1 cellular context compared by ENCODE assay signal in the genomic region with DNA sequence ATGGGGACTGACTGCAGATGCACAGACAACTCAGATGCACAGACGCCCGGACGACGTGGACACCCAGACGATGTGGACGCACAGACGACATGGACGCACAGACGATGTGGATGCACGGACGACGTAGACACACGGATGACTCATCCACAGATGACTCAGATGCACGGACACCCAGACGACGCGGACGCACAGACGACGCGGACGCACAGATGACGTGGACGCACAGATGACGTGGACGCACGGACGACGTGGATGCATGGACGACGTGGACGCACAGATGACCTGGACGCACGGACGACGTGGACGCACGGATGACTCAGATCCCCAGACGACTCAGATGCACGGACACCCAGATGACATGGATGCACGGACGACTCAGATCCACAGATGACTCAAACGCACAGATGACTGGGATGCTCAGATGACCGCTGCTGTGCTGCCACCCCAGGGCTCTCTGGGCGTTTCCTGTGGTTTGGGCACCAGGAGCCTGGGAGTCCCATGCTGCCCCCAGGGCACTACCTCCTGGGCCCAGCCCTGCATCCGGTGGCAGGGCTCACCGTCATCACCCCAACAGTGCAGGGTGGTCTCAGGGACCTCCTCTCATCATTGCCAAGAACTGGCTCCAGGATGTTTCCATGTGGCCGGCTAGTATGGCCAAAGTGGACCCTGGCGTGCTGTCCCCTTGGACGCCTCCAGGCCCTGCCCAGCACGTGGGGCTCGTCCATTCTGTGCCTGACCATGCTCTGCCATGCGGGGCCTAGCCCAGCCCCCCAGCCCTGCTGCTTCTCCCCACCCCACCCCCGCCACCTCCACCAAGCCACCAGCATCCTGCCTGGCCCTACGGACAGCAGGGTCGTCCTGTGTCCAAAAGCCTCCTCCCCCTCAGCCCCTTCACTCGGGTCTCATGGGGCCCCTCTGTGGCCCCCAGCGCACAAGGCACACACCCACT.
A peak's percentile ranks its signal among the peaks of the same experiment; 100 is the strongest.
TF ChIP-seq lines count a peak whose summit lies in the region.

No MANE protein-coding gene starts in this region.

TF ChIP-seq in K562, 482 proteins besides CTCF, POLR2A, EP300 and RAD21 (continued from another document and continues in another):
- TF ChIP-seq, protein P1, sequence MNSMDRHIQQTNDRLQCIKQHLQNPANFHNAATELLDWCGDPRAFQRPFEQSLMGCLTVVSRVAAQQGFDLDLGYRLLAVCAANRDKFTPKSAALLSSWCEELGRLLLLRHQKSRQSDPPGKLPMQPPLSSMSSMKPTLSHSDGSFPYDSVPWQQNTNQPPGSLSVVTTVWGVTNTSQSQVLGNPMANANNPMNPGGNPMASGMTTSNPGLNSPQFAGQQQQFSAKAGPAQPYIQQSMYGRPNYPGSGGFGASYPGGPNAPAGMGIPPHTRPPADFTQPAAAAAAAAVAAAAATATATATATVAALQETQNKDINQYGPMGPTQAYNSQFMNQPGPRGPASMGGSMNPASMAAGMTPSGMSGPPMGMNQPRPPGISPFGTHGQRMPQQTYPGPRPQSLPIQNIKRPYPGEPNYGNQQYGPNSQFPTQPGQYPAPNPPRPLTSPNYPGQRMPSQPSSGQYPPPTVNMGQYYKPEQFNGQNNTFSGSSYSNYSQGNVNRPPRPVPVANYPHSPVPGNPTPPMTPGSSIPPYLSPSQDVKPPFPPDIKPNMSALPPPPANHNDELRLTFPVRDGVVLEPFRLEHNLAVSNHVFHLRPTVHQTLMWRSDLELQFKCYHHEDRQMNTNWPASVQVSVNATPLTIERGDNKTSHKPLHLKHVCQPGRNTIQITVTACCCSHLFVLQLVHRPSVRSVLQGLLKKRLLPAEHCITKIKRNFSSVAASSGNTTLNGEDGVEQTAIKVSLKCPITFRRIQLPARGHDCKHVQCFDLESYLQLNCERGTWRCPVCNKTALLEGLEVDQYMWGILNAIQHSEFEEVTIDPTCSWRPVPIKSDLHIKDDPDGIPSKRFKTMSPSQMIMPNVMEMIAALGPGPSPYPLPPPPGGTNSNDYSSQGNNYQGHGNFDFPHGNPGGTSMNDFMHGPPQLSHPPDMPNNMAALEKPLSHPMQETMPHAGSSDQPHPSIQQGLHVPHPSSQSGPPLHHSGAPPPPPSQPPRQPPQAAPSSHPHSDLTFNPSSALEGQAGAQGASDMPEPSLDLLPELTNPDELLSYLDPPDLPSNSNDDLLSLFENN (IDR thresholded peaks at IDR 0.05; ENCODE audit: low read depth in 2 of 2, low read length in 2 of 2): no peak
- TF ChIP-seq, protein P2, sequence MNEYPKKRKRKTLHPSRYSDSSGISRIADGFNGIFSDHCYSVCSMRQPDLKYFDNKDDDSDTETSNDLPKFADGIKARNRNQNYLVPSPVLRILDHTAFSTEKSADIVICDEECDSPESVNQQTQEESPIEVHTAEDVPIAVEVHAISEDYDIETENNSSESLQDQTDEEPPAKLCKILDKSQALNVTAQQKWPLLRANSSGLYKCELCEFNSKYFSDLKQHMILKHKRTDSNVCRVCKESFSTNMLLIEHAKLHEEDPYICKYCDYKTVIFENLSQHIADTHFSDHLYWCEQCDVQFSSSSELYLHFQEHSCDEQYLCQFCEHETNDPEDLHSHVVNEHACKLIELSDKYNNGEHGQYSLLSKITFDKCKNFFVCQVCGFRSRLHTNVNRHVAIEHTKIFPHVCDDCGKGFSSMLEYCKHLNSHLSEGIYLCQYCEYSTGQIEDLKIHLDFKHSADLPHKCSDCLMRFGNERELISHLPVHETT (CRISPR knock-in tag; conservative IDR thresholded peaks at IDR 0.05 in 1 of 2, IDR thresholded peaks at IDR 0.05 in 1 of 2): peak in 1 of 2 experiments; percentile 94; a peak in 2 of 4 replicates
- no peak for TF ChIP-seq SP2 (IDR thresholded peaks at IDR 0.05; ENCODE audit: extremely low read depth, low read depth, low read length, poor library complexity, severe bottlenecking)
- peak; percentile 61; the same call in 1 of the 2 replicates for TF ChIP-seq ZNF175 (CRISPR knock-in tag; IDR thresholded peaks at IDR 0.05; ENCODE audit: low read depth)
- peak; percentile 23; the same call in 1 of the 2 replicates for TF ChIP-seq TEAD4 (IDR thresholded peaks at IDR 0.05; ENCODE audit: low read length)
- no peak for TF ChIP-seq TEAD4 (CRISPR knock-in tag; IDR thresholded peaks at IDR 0.05; ENCODE audit: borderline replicate concordance)
- TF ChIP-seq SAFB (IDR thresholded peaks at IDR 0.05; ENCODE audit: borderline replicate concordance, low read depth, low read length): peak; percentile 57; the same call in 1 of the 2 replicates
- TF ChIP-seq, protein P3, sequence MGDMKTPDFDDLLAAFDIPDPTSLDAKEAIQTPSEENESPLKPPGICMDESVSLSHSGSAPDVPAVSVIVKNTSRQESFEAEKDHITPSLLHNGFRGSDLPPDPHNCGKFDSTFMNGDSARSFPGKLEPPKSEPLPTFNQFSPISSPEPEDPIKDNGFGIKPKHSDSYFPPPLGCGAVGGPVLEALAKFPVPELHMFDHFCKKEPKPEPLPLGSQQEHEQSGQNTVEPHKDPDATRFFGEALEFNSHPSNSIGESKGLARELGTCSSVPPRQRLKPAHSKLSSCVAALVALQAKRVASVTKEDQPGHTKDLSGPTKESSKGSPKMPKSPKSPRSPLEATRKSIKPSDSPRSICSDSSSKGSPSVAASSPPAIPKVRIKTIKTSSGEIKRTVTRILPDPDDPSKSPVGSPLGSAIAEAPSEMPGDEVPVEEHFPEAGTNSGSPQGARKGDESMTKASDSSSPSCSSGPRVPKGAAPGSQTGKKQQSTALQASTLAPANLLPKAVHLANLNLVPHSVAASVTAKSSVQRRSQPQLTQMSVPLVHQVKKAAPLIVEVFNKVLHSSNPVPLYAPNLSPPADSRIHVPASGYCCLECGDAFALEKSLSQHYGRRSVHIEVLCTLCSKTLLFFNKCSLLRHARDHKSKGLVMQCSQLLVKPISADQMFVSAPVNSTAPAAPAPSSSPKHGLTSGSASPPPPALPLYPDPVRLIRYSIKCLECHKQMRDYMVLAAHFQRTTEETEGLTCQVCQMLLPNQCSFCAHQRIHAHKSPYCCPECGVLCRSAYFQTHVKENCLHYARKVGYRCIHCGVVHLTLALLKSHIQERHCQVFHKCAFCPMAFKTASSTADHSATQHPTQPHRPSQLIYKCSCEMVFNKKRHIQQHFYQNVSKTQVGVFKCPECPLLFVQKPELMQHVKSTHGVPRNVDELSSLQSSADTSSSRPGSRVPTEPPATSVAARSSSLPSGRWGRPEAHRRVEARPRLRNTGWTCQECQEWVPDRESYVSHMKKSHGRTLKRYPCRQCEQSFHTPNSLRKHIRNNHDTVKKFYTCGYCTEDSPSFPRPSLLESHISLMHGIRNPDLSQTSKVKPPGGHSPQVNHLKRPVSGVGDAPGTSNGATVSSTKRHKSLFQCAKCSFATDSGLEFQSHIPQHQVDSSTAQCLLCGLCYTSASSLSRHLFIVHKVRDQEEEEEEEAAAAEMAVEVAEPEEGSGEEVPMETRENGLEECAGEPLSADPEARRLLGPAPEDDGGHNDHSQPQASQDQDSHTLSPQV (IDR thresholded peaks at IDR 0.05): peak; percentile 77; the same call in 1 of the 2 replicates
- TF ChIP-seq DIDO1 (tag; IDR thresholded peaks at IDR 0.05; ENCODE audit: low read depth): peak; percentile 83
- TF ChIP-seq, protein P4, sequence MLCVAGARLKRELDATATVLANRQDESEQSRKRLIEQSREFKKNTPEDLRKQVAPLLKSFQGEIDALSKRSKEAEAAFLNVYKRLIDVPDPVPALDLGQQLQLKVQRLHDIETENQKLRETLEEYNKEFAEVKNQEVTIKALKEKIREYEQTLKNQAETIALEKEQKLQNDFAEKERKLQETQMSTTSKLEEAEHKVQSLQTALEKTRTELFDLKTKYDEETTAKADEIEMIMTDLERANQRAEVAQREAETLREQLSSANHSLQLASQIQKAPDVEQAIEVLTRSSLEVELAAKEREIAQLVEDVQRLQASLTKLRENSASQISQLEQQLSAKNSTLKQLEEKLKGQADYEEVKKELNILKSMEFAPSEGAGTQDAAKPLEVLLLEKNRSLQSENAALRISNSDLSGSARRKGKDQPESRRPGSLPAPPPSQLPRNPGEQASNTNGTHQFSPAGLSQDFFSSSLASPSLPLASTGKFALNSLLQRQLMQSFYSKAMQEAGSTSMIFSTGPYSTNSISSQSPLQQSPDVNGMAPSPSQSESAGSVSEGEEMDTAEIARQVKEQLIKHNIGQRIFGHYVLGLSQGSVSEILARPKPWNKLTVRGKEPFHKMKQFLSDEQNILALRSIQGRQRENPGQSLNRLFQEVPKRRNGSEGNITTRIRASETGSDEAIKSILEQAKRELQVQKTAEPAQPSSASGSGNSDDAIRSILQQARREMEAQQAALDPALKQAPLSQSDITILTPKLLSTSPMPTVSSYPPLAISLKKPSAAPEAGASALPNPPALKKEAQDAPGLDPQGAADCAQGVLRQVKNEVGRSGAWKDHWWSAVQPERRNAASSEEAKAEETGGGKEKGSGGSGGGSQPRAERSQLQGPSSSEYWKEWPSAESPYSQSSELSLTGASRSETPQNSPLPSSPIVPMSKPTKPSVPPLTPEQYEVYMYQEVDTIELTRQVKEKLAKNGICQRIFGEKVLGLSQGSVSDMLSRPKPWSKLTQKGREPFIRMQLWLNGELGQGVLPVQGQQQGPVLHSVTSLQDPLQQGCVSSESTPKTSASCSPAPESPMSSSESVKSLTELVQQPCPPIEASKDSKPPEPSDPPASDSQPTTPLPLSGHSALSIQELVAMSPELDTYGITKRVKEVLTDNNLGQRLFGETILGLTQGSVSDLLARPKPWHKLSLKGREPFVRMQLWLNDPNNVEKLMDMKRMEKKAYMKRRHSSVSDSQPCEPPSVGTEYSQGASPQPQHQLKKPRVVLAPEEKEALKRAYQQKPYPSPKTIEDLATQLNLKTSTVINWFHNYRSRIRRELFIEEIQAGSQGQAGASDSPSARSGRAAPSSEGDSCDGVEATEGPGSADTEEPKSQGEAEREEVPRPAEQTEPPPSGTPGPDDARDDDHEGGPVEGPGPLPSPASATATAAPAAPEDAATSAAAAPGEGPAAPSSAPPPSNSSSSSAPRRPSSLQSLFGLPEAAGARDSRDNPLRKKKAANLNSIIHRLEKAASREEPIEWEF (CRISPR knock-in tag; IDR thresholded peaks at IDR 0.05): no peak
- TF ChIP-seq RBM34 (IDR thresholded peaks at IDR 0.05; ENCODE audit: borderline replicate concordance, insufficient read depth, low read length): no peak
- no peak for TF ChIP-seq CCAR2 (IDR thresholded peaks at IDR 0.05; ENCODE audit: low read depth, low read length)
- TF ChIP-seq BCL6 (CRISPR knock-in tag; IDR thresholded peaks at IDR 0.05): no peak
- no peak for TF ChIP-seq ZBTB8A (IDR thresholded peaks at IDR 0.05; ENCODE audit: partially characterized antibody)
- peak; percentile 40; the same call in 1 of the 2 replicates for TF ChIP-seq SOX6 (IDR thresholded peaks at IDR 0.05)
- TF ChIP-seq, protein P5, sequence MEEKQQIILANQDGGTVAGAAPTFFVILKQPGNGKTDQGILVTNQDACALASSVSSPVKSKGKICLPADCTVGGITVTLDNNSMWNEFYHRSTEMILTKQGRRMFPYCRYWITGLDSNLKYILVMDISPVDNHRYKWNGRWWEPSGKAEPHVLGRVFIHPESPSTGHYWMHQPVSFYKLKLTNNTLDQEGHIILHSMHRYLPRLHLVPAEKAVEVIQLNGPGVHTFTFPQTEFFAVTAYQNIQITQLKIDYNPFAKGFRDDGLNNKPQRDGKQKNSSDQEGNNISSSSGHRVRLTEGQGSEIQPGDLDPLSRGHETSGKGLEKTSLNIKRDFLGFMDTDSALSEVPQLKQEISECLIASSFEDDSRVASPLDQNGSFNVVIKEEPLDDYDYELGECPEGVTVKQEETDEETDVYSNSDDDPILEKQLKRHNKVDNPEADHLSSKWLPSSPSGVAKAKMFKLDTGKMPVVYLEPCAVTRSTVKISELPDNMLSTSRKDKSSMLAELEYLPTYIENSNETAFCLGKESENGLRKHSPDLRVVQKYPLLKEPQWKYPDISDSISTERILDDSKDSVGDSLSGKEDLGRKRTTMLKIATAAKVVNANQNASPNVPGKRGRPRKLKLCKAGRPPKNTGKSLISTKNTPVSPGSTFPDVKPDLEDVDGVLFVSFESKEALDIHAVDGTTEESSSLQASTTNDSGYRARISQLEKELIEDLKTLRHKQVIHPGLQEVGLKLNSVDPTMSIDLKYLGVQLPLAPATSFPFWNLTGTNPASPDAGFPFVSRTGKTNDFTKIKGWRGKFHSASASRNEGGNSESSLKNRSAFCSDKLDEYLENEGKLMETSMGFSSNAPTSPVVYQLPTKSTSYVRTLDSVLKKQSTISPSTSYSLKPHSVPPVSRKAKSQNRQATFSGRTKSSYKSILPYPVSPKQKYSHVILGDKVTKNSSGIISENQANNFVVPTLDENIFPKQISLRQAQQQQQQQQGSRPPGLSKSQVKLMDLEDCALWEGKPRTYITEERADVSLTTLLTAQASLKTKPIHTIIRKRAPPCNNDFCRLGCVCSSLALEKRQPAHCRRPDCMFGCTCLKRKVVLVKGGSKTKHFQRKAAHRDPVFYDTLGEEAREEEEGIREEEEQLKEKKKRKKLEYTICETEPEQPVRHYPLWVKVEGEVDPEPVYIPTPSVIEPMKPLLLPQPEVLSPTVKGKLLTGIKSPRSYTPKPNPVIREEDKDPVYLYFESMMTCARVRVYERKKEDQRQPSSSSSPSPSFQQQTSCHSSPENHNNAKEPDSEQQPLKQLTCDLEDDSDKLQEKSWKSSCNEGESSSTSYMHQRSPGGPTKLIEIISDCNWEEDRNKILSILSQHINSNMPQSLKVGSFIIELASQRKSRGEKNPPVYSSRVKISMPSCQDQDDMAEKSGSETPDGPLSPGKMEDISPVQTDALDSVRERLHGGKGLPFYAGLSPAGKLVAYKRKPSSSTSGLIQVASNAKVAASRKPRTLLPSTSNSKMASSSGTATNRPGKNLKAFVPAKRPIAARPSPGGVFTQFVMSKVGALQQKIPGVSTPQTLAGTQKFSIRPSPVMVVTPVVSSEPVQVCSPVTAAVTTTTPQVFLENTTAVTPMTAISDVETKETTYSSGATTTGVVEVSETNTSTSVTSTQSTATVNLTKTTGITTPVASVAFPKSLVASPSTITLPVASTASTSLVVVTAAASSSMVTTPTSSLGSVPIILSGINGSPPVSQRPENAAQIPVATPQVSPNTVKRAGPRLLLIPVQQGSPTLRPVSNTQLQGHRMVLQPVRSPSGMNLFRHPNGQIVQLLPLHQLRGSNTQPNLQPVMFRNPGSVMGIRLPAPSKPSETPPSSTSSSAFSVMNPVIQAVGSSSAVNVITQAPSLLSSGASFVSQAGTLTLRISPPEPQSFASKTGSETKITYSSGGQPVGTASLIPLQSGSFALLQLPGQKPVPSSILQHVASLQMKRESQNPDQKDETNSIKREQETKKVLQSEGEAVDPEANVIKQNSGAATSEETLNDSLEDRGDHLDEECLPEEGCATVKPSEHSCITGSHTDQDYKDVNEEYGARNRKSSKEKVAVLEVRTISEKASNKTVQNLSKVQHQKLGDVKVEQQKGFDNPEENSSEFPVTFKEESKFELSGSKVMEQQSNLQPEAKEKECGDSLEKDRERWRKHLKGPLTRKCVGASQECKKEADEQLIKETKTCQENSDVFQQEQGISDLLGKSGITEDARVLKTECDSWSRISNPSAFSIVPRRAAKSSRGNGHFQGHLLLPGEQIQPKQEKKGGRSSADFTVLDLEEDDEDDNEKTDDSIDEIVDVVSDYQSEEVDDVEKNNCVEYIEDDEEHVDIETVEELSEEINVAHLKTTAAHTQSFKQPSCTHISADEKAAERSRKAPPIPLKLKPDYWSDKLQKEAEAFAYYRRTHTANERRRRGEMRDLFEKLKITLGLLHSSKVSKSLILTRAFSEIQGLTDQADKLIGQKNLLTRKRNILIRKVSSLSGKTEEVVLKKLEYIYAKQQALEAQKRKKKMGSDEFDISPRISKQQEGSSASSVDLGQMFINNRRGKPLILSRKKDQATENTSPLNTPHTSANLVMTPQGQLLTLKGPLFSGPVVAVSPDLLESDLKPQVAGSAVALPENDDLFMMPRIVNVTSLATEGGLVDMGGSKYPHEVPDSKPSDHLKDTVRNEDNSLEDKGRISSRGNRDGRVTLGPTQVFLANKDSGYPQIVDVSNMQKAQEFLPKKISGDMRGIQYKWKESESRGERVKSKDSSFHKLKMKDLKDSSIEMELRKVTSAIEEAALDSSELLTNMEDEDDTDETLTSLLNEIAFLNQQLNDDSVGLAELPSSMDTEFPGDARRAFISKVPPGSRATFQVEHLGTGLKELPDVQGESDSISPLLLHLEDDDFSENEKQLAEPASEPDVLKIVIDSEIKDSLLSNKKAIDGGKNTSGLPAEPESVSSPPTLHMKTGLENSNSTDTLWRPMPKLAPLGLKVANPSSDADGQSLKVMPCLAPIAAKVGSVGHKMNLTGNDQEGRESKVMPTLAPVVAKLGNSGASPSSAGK (IDR thresholded peaks at IDR 0.05): peak; percentile 3
- TF ChIP-seq NBN (IDR thresholded peaks at IDR 0.05; ENCODE audit: low read depth): peak; percentile 99
- no peak for TF ChIP-seq ZZZ3 (IDR thresholded peaks at IDR 0.05)
- TF ChIP-seq KDM2B (CRISPR knock-in tag; IDR thresholded peaks at IDR 0.05): no peak
